ENCODE assay signal across 7 cellular contexts in genomic region chr1:173330952-173331548, GRCh38.
DNase-seq lines count a peak whose midpoint lies in the region; ATAC-seq and TF ChIP-seq lines count a peak whose summit lies in the region.
"Not testable (repeated sequence)": the region's sequence is repeated elsewhere in the genome, so short reads cannot be mapped to it uniquely, and the experiment has no call there.

No MANE protein-coding gene starts in this region.

- CTCF ChIA-PET in OCI-LY7 (lab: Charles Lee; ENCODE audit: unreplicated experiment); naive thymus-derived CD4-positive, alpha-beta T cell (lab: Charles Lee): not testable (repeated sequence)

- TF ChIP-seq CTCF in OCI-LY7 (conservative IDR thresholded peaks at IDR 0.05; ENCODE audit: low read length); adrenal gland (IDR thresholded peaks at IDR 0.05); fibroblast of mammary gland (conservative IDR thresholded peaks at IDR 0.05; ENCODE audit: control insufficient read depth, insufficient read depth, low read depth, low read length): not testable (repeated sequence)

- POLR2A ChIA-PET in OCI-LY7 (lab: Charles Lee): interaction anchor here (0.7 kb wide), 2 partner anchors 55 to 87 kb away, joined by 3 read pairs; no protein-coding TSS in a partner anchor
- POLR2A ChIA-PET in naive thymus-derived CD4-positive, alpha-beta T cell (lab: Charles Lee): not testable (repeated sequence)

- not testable (repeated sequence) for H3K27me3 Mint-ChIP-seq in activated CD4-positive, alpha-beta T cell treated with anti-CD3 and anti-CD28 coated beads, Interleukin-2, amount 10 ng/mL, durations not matched to agents 24 days and 14 days; naive thymus-derived CD4-positive, alpha-beta T cell

- H3K4me3 ChIP-seq in OCI-LY7 (ENCODE audit: low read depth, low read length, poor library complexity, severe bottlenecking); adrenal gland; fibroblast of mammary gland (ENCODE audit: control insufficient read depth, low read depth, low read length); naive thymus-derived CD4-positive, alpha-beta T cell (ENCODE audit: low read length): not testable (repeated sequence)

- intact Hi-C loops in OCI-LY7 (cut with micrococcal nuclease; ENCODE audit: unreplicated experiment); naive thymus-derived CD4-positive, alpha-beta T cell (cut with micrococcal nuclease): not testable (repeated sequence)
- intact Hi-C loops in activated CD4-positive, alpha-beta T cell treated with anti-CD3 and anti-CD28 coated beads, Interleukin-2, amount 10 ng/mL, durations not matched to agents 24 days and 14 days (cut with micrococcal nuclease): loop anchor here (1.0 kb wide), 1 partner anchor 33 kb away; no protein-coding TSS in a partner anchor
- intact Hi-C loops in adrenal gland (cut with DNase I): loop anchor here in 1 of 2 donors (10.0 kb wide), 1 partner anchor 74 kb away; no protein-coding TSS in a partner anchor

- H3K27ac Mint-ChIP-seq in activated CD4-positive, alpha-beta T cell treated with anti-CD3 and anti-CD28 coated beads, Interleukin-2, amount 10 ng/mL, durations not matched to agents 24 days and 14 days: peak overlapping the region; percentile 60
- H3K27ac Mint-ChIP-seq in naive thymus-derived CD4-positive, alpha-beta T cell: peak overlapping the region; percentile 20 to 90 (median 76)

- not testable (repeated sequence) for H3K79me2 ChIP-seq in OCI-LY7 (ENCODE audit: insufficient read depth, low read depth, low read length)

- ATAC-seq in naive thymus-derived CD4-positive, alpha-beta T cell: peak; percentile 66

- not testable (repeated sequence) for H3K27me3 ChIP-seq in adrenal gland; naive thymus-derived CD4-positive, alpha-beta T cell (ENCODE audit: control insufficient read depth in 2 of 2, insufficient read depth in 2 of 2, low read length in 2 of 2)

- H3K9me2 ChIP-seq in OCI-LY7 (ENCODE audit: insufficient read depth, low read length): not testable (repeated sequence)

- H3K9me3 Mint-ChIP-seq in activated CD4-positive, alpha-beta T cell treated with anti-CD3 and anti-CD28 coated beads, Interleukin-2, amount 10 ng/mL, durations not matched to agents 24 days and 14 days; naive thymus-derived CD4-positive, alpha-beta T cell: not testable (repeated sequence)

- H3K4me3 Mint-ChIP-seq in activated CD4-positive, alpha-beta T cell treated with anti-CD3 and anti-CD28 coated beads, Interleukin-2, amount 10 ng/mL, durations not matched to agents 24 days and 14 days: peak overlapping the region; percentile 63
- peak overlapping the region in 9 of 10 donors; percentile 21 to 82 (median 60) for H3K4me3 Mint-ChIP-seq in naive thymus-derived CD4-positive, alpha-beta T cell

- not testable (repeated sequence) for H3K36me3 ChIP-seq in OCI-LY7 (ENCODE audit: insufficient read depth, low read length); adrenal gland (replicated peaks in 1 of 2); naive thymus-derived CD4-positive, alpha-beta T cell (ENCODE audit: control insufficient read depth in 2 of 3, insufficient read depth in 3 of 3, low read length in 3 of 3)

- H4K20me1 ChIP-seq in OCI-LY7 (ENCODE audit: insufficient read depth, low read length): not testable (repeated sequence)

- H2AFZ ChIP-seq in OCI-LY7 (ENCODE audit: low read length): peak overlapping the region; percentile 93

- H3K4me1 ChIP-seq in OCI-LY7 (ENCODE audit: insufficient read depth, low read length, poor library complexity, severe bottlenecking): peaks cover 36% of the 10 kb centered on the region
- peaks cover 18% of the 10 kb centered on the region in 2 donors for H3K4me1 ChIP-seq in adrenal gland (replicated peaks in 1 of 2)
- not testable (repeated sequence) for H3K4me1 ChIP-seq in naive thymus-derived CD4-positive, alpha-beta T cell (ENCODE audit: control insufficient read depth in 2 of 2, insufficient read depth in 2 of 2, low read length in 2 of 2)

- H3K27ac ChIP-seq in OCI-LY7 (ENCODE audit: low read depth, low read length, poor library complexity, severe bottlenecking) (peak overlapping the region; percentile 22), adrenal gland (peak overlapping the region; percentile 55 to 81 (median 61))
- peak overlapping the region; percentile 51 for H3K27ac ChIP-seq in naive thymus-derived CD4-positive, alpha-beta T cell (ENCODE audit: low read depth, low read length)

- peaks cover 19% of the 10 kb centered on the region for H3K4me1 Mint-ChIP-seq in activated CD4-positive, alpha-beta T cell treated with anti-CD3 and anti-CD28 coated beads, Interleukin-2, amount 10 ng/mL, durations not matched to agents 24 days and 14 days
- H3K4me1 Mint-ChIP-seq in naive thymus-derived CD4-positive, alpha-beta T cell: peaks cover 0 to 19% (median 15%) of the 10 kb centered on the region in 7 donors

- H3K9me3 ChIP-seq in OCI-LY7 (ENCODE audit: low read length); adrenal gland (replicated peaks in 1 of 3); naive thymus-derived CD4-positive, alpha-beta T cell (ENCODE audit: control insufficient read depth in 2 of 3, low read length in 3 of 3): not testable (repeated sequence)

- TF ChIP-seq POLR2A in adrenal gland (IDR thresholded peaks at IDR 0.05): not testable (repeated sequence)

- peak overlapping the region; percentile 46 for H3K4me2 ChIP-seq in OCI-LY7 (ENCODE audit: low read length)

- H3K36me3 Mint-ChIP-seq in activated CD4-positive, alpha-beta T cell treated with anti-CD3 and anti-CD28 coated beads, Interleukin-2, amount 10 ng/mL, durations not matched to agents 24 days and 14 days (ENCODE audit: low read depth): not testable (repeated sequence)
- peaks cover 0 to 15% (median 5%) of the 10 kb centered on the region in 5 donors for H3K36me3 Mint-ChIP-seq in naive thymus-derived CD4-positive, alpha-beta T cell

- WGBS in adrenal gland, 4 donors: 56 to 75% (median 71%) methylated on average over 10 of the region's 10 CpGs

- not testable (repeated sequence) for BruUV-seq in OCI-LY7 (replicated peaks; lab: Mats Ljungman, UMichigan)

- DNase-seq in EH (ENCODE audit: low read depth) (peak; percentile 23), HT1080 (ENCODE audit: low read depth) (peak; percentile 44), fibroblast of mammary gland (ENCODE audit: low read depth) (peak; percentile 72)
- DNase-seq in OCI-LY7 (ENCODE audit: low spot score); activated CD4-positive, alpha-beta T cell treated with anti-CD3 and anti-CD28 coated beads, Interleukin-2, amount 10 ng/mL, durations not matched to agents 24 days and 14 days; adrenal gland: not testable (repeated sequence)
- peak in 5 of 9 donors; percentile 7 to 43 (median 18) for DNase-seq in naive thymus-derived CD4-positive, alpha-beta T cell
